ENCODE assay signal across 23 cellular contexts in the genomic region with DNA sequence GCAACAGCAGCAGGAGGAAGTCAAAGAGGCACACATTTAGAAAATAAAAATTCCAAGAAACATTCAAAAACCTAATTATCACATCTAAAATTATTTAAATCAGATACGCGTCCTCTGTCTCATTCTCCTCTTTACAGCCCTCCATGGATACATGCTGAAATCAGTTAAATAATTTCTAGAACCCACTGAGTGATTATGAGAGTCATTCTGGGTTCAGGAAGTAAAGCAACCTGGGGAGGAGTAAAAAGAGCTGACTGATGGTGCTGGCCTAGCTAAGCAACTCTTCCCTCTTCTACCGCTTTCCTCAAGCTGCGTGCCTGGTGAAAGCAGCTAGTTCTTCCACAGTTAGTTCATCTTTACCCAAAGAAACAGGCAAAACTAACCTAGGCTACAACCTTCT. TPM values are rescaled to one million over a fixed set of nuclear protein-coding genes. Genes with fewer than 3 reads are reported as not detected.
DNase-seq lines count a peak whose midpoint lies in the region; ATAC-seq and TF ChIP-seq lines count a peak whose summit lies in the region.
"Had no signal": no experiment of that assay in that cellular context is flagged by ENCODE, and none has a peak within 500 bp of the region (broad histone marks: within the 10 kb centered on the region; RNA-seq: fewer than 3 reads in every experiment).

No MANE protein-coding gene starts in this region.

- H3K4me1 Mint-ChIP-seq in T-helper 2 cell treated with Interferon-gamma antibody and Interleukin-4, amounts not matched to agents 5 μg/mL and 100 μg/mL, for 36 hours (ENCODE audit: low read depth) = peaks cover 31% of the 10 kb centered on the region
- H3K4me1 Mint-ChIP-seq in endodermal cell (peaks cover 13% of the 10 kb centered on the region), H9 (peaks cover 10 to 14% of the 10 kb centered on the region in 2 experiments)
- peaks cover 15% of the 10 kb centered on the region for H3K4me1 Mint-ChIP-seq in stimulated activated effector memory CD8-positive, alpha-beta T cell treated with anti-CD3 and anti-CD28 coated beads, Interleukin-12 subunit alpha, Interleukin-12 subunit beta, amount 100 ng/mL, for 72 hours

- no peaks in the 10 kb centered on the region for H3K23me2 ChIP-seq in H9 (ENCODE audit: insufficient read length, low read depth, low read length, poor library complexity, severe bottlenecking)

- H3K4me1 ChIP-seq in cardiac muscle cell (ENCODE audit: low read depth) (peaks cover 15% of the 10 kb centered on the region), endodermal cell (ENCODE audit: control insufficient read depth, insufficient read depth, low read length) (no peaks in the 10 kb centered on the region), H9 (ENCODE audit: insufficient read depth, low read length) (no peaks in the 10 kb centered on the region; the same call in 1 of the 2 replicates)
- H3K4me1 ChIP-seq: BE2C, Caco-2, HAP-1, SJCRH30 had no signal

- no peak for DNase-seq in cardiac muscle cell (ENCODE audit: low read depth in 1 of 2, low spot score in 1 of 2)
- DNase-seq in left cardiac atrium = no peak
- DNase-seq in T-helper 2 cell treated with Interferon-gamma antibody and Interleukin-4, amounts not matched to agents 5 μg/mL and 100 μg/mL, for 36 hours (ENCODE audit: low spot score) = no peak
- DNase-seq in endodermal cell = no peak
- no peak for DNase-seq in stimulated activated effector memory CD8-positive, alpha-beta T cell treated with anti-CD3 and anti-CD28 coated beads, Interleukin-12 subunit alpha, Interleukin-12 subunit beta, amount 100 ng/mL, for 72 hours (ENCODE audit: low spot score in 2 of 2)
- DNase-seq in H9 = no peak
- DNase-seq in RPMI8226 = no peak
- DNase-seq: BE2C; Caco-2; CD4-positive, alpha-beta memory T cell; DMS 273 treated with DMSO at 0.1 percent for 48 hours; DMS79 treated with DMSO at 0.1 percent for 48 hours; NCI-H1092 treated with DMSO at 0.1 percent for 48 hours; NCI-H1436 treated with DMSO at 0.1 percent for 48 hours; NCI-H1930; NCI-H2227 treated with DMSO at 0.1 percent for 48 hours; NCI-H510A treated with DMSO at 0.1 percent for 48 hours; NCI-H748 treated with DMSO at 0.1 percent for 48 hours; SJCRH30 had no signal

- no peak overlapping the region for H2BK12ac ChIP-seq in H9 (ENCODE audit: insufficient read length, low read depth, low read length)

- H3K9me3 Mint-ChIP-seq in T-helper 2 cell treated with Interferon-gamma antibody and Interleukin-4, amounts not matched to agents 5 μg/mL and 100 μg/mL, for 36 hours = no peaks in the 10 kb centered on the region
- H3K9me3 Mint-ChIP-seq in endodermal cell (no peaks in the 10 kb centered on the region), H9 (no peaks in the 10 kb centered on the region)
- no peaks in the 10 kb centered on the region for H3K9me3 Mint-ChIP-seq in stimulated activated effector memory CD8-positive, alpha-beta T cell treated with anti-CD3 and anti-CD28 coated beads, Interleukin-12 subunit alpha, Interleukin-12 subunit beta, amount 100 ng/mL, for 72 hours
- H3K9me3 Mint-ChIP-seq: CD4-positive, alpha-beta memory T cell had no signal

- no peak overlapping the region for H3K14ac ChIP-seq in H9 (ENCODE audit: insufficient read depth, low read length)

- no peak overlapping the region for H2BK120ac ChIP-seq in H9 (ENCODE audit: low read depth, low read length, poor library complexity, severe bottlenecking)

- intact Hi-C loops in left cardiac atrium (cut with DNase I) = no loop called here

- H3K9me3 ChIP-seq in cardiac muscle cell (ENCODE audit: low read depth) = no peaks in the 10 kb centered on the region
- H3K9me3 ChIP-seq in endodermal cell (ENCODE audit: control insufficient read depth, low read length) = no peaks in the 10 kb centered on the region
- H3K9me3 ChIP-seq in H9 (ENCODE audit: control insufficient read depth, low read depth, low read length) = no peaks in the 10 kb centered on the region
- H3K9me3 ChIP-seq: BE2C, Caco-2, HAP-1, SJCRH30 had no signal

- no peaks in the 10 kb centered on the region for H3K27me3 Mint-ChIP-seq in T-helper 2 cell treated with Interferon-gamma antibody and Interleukin-4, amounts not matched to agents 5 μg/mL and 100 μg/mL, for 36 hours (ENCODE audit: low read depth)
- H3K27me3 Mint-ChIP-seq in endodermal cell (ENCODE audit: insufficient read depth) (no peaks in the 10 kb centered on the region), H9 (ENCODE audit: low read depth) (no peaks in the 10 kb centered on the region)
- H3K27me3 Mint-ChIP-seq: CD4-positive, alpha-beta memory T cell had no signal

- no peak overlapping the region for H3K23ac ChIP-seq in H9 (ENCODE audit: insufficient read length, low read depth, low read length)

- H3K4me3 ChIP-seq in cardiac muscle cell (no peak overlapping the region), endodermal cell (ENCODE audit: low read length) (no peak overlapping the region)
- H3K4me3 ChIP-seq: HAP-1, SJCRH30 had no signal

- WGBS in endodermal cell (ENCODE audit: insufficient coverage in 1 of 2, insufficient read length in 1 of 2), 2 experiments = 100% methylated on average over 4 of the region's 4 CpGs; no CpG with 5 or more reads in 1 of the 2 experiments
- no CpG with 5 or more reads among the region's 4 CpGs for WGBS in H9 (ENCODE audit: extremely low coverage, insufficient read length, low lambda C conversion rate)

- H2BK20ac ChIP-seq in H9 (ENCODE audit: low read depth, low read length, poor library complexity, severe bottlenecking) = no peak overlapping the region

- H3K27me3 ChIP-seq in cardiac muscle cell (no peaks in the 10 kb centered on the region), endodermal cell (ENCODE audit: control insufficient read depth, insufficient read depth, low read length, poor library complexity, severe bottlenecking) (no peaks in the 10 kb centered on the region), H9 (ENCODE audit: insufficient read depth, low read length) (no peaks in the 10 kb centered on the region)
- H3K27me3 ChIP-seq: BE2C, SJCRH30 had no signal

- ATAC-seq in left cardiac atrium (no peak), HG02973 (IDR thresholded peaks at IDR 0.05; ENCODE audit: unreplicated experiment) (no peak)
- peak; percentile 52 for ATAC-seq in stimulated activated effector memory CD8-positive, alpha-beta T cell treated with anti-CD3 and anti-CD28 coated beads, Interleukin-12 subunit alpha, Interleukin-12 subunit beta, amount 100 ng/mL, for 72 hours
- ATAC-seq: Panc1 had no signal

- H4K8ac ChIP-seq in H9 (replicated peaks; ENCODE audit: insufficient read length, low read depth, low read length) = no peak overlapping the region

- H4K91ac ChIP-seq in H9 (ENCODE audit: insufficient read length, low read depth, low read length) = no peak overlapping the region

- H2AFZ ChIP-seq in H9 (ENCODE audit: low read length) = no peak overlapping the region

- H3K27ac ChIP-seq in cardiac muscle cell (peak overlapping the region; percentile 63), endodermal cell (ENCODE audit: low read depth, low read length) (no peak overlapping the region), H9 (ENCODE audit: insufficient read length, low read depth, low read length) (no peak overlapping the region)
- H3K27ac ChIP-seq: KMS-11, SJCRH30 had no signal

- H4K20me1 ChIP-seq in H9 (ENCODE audit: control insufficient read depth, insufficient read depth, insufficient read length) = no peaks in the 10 kb centered on the region

- H2BK5ac ChIP-seq in H9 (ENCODE audit: insufficient read length, low read length) = no peak overlapping the region

- no peak overlapping the region for H3K4me3 Mint-ChIP-seq in T-helper 2 cell treated with Interferon-gamma antibody and Interleukin-4, amounts not matched to agents 5 μg/mL and 100 μg/mL, for 36 hours
- H3K4me3 Mint-ChIP-seq in endodermal cell (no peak overlapping the region), H9 (no peak overlapping the region)
- H3K4me3 Mint-ChIP-seq in stimulated activated effector memory CD8-positive, alpha-beta T cell treated with anti-CD3 and anti-CD28 coated beads, Interleukin-12 subunit alpha, Interleukin-12 subunit beta, amount 100 ng/mL, for 72 hours = no peak overlapping the region
- H3K4me3 Mint-ChIP-seq: CD4-positive, alpha-beta memory T cell had no signal

- H3K9ac ChIP-seq in endodermal cell (ENCODE audit: extremely low read depth, low read length, poor library complexity, severe bottlenecking) (no peak overlapping the region), H9 (ENCODE audit: extremely low read depth, insufficient read length, low read length) (no peak overlapping the region)
- H3K9ac ChIP-seq: KMS-11 had no signal

- H3K79me1 ChIP-seq in H9 (ENCODE audit: insufficient read depth, low read depth, low read length, poor library complexity, severe bottlenecking) = peaks cover 3% of the 10 kb centered on the region

- peaks cover 32% of the 10 kb centered on the region for H3K36me3 Mint-ChIP-seq in T-helper 2 cell treated with Interferon-gamma antibody and Interleukin-4, amounts not matched to agents 5 μg/mL and 100 μg/mL, for 36 hours (ENCODE audit: low read depth)
- H3K36me3 Mint-ChIP-seq in endodermal cell (ENCODE audit: low read depth) (peaks cover 44% of the 10 kb centered on the region), H9 (ENCODE audit: insufficient read depth in 1 of 3, low read depth in 3 of 3) (peaks cover 6 to 45% (median 30%) of the 10 kb centered on the region in 3 experiments; a peak in 6 of 7 replicates)
- peaks cover 74% of the 10 kb centered on the region for H3K36me3 Mint-ChIP-seq in stimulated activated effector memory CD8-positive, alpha-beta T cell treated with anti-CD3 and anti-CD28 coated beads, Interleukin-12 subunit alpha, Interleukin-12 subunit beta, amount 100 ng/mL, for 72 hours

- no peak overlapping the region for H3K4me2 ChIP-seq in H9 (ENCODE audit: insufficient read depth, insufficient read length, low read length)
- H3K4me2 ChIP-seq: KMS-11 had no signal

- no peak overlapping the region for H2BK15ac ChIP-seq in H9 (ENCODE audit: low read depth, low read length)

- H3K27ac Mint-ChIP-seq in T-helper 2 cell treated with Interferon-gamma antibody and Interleukin-4, amounts not matched to agents 5 μg/mL and 100 μg/mL, for 36 hours = peak overlapping the region; percentile 15
- H3K27ac Mint-ChIP-seq in endodermal cell (peak overlapping the region; percentile 70), H9 (peak overlapping the region in 1 of 3 experiments; percentile 29; a peak in 2 of 7 replicates)
- H3K27ac Mint-ChIP-seq in stimulated activated effector memory CD8-positive, alpha-beta T cell treated with anti-CD3 and anti-CD28 coated beads, Interleukin-12 subunit alpha, Interleukin-12 subunit beta, amount 100 ng/mL, for 72 hours = peak overlapping the region; percentile 56

- no peak overlapping the region for H4K5ac ChIP-seq in H9 (ENCODE audit: insufficient read length, low read depth, low read length)

- H3K36me3 ChIP-seq in cardiac muscle cell (peaks cover 33% of the 10 kb centered on the region), endodermal cell (ENCODE audit: control insufficient read depth, insufficient read depth, low read length) (peaks cover 67% of the 10 kb centered on the region)

- no peak overlapping the region for H3K56ac ChIP-seq in H9 (ENCODE audit: insufficient read length, low read depth, low read length)

- H2AK5ac ChIP-seq in H9 (ENCODE audit: insufficient read length, low read length) = no peak overlapping the region

- no peak overlapping the region for H3T11ph ChIP-seq in H9 (ENCODE audit: low read length)

- TF ChIP-seq CTCF in cardiac muscle cell (IDR thresholded peaks at IDR 0.05; ENCODE audit: low read depth, low read length) (no peak), endodermal cell (conservative IDR thresholded peaks at IDR 0.05) (no peak), H9 (conservative IDR thresholded peaks at IDR 0.05) (no peak)

- H3K18ac ChIP-seq in H9 (ENCODE audit: insufficient read length, low read depth, low read length) = no peak overlapping the region

- no peak overlapping the region for H3K4ac ChIP-seq in H9 (ENCODE audit: low read depth, low read length)

- peaks cover 2% of the 10 kb centered on the region; the same call in 1 of the 2 replicates for H3K79me2 ChIP-seq in H9 (ENCODE audit: insufficient read depth, low read length)

RNA-seq across cellular contexts. Expression of a gene that starts 48.7 kb away (rescaled TPM):
- total RNA-seq in cardiac muscle cell (104 and 153 TPM in 2 replicates), left cardiac atrium (100 to 1,000 TPM; 109 to 116 TPM), endodermal cell (100 to 1,000 TPM in 1 of 2 donors, 10 to 100 TPM in 1; 95.4 to 116 TPM), H9 (2021) (103 and 112 TPM in 2 replicates)
- polyA plus RNA-seq in cardiac muscle cell = 82.8 and 97.0 TPM in 2 replicates
- polyA plus RNA-seq in endodermal cell (2013, experiment 1 of 2) = 124 TPM
- 111 TPM for polyA plus RNA-seq in endodermal cell (2013, experiment 2 of 2)

RNA-seq across cellular contexts. Expression of a gene that starts 58.4 kb away (rescaled TPM):
- 49.9 and 51.5 TPM in 2 replicates for total RNA-seq in cardiac muscle cell
- polyA plus RNA-seq in cardiac muscle cell = 44.7 and 52.4 TPM in 2 replicates
- 10 to 100 TPM; 23.9 to 31.7 TPM for total RNA-seq in left cardiac atrium
- 10 to 100 TPM; 18.8 to 23.3 TPM for total RNA-seq in endodermal cell
- polyA plus RNA-seq in endodermal cell (2013, experiment 1 of 2) = 36.3 TPM
- 32.6 TPM for polyA plus RNA-seq in endodermal cell (2013, experiment 2 of 2)
- 17.1 and 18.1 TPM in 2 replicates for total RNA-seq in H9 (2021)
